In genomic region chr1:166766942-166767341, GRCh38 we compare ENCODE assay signal across 36 cellular contexts.
A peak's percentile ranks its signal among the peaks of the same experiment; 100 is the strongest.
DNase-seq lines count a peak whose midpoint lies in the region; ATAC-seq, FAIRE-seq and TF ChIP-seq lines count a peak whose summit lies in the region.
"Had no signal": no experiment of that assay in that cellular context is flagged by ENCODE, and none has a peak within 500 bp of the region (broad histone marks: within the 10 kb centered on the region; RNA-seq: fewer than 3 reads in every experiment).

No MANE protein-coding gene starts in this region.

- H3K27me3 ChIP-seq in HepG2 (ENCODE audit: control insufficient read depth in 1 of 2, insufficient read depth in 2 of 2, low read length in 2 of 2) (no peaks in the 10 kb centered on the region), right lobe of liver (no peaks in the 10 kb centered on the region), mesendoderm (ENCODE audit: insufficient read depth, low read length, poor library complexity) (no peaks in the 10 kb centered on the region)
- H3K27me3 ChIP-seq: BE2C; BLaER1; BLaER1 treated with 17β-estradiol and CSF1 and Interleukin-3, amounts not matched to agents 10 nM and 100 nM had no signal

- no peak for TF ChIP-seq EP300 in HepG2 (IDR thresholded peaks at IDR 0.05; ENCODE audit: low read depth in 2 of 2, low read length in 2 of 2)
- TF ChIP-seq EP300 in HepG2 (CRISPR knock-in tag; IDR thresholded peaks at IDR 0.05; ENCODE audit: borderline replicate concordance), result no peak

- no peak overlapping the region for H3K4me3 ChIP-seq in HepG2 (replicated peaks in 1 of 3; ENCODE audit: insufficient read depth in 1 of 3, low read depth in 2 of 3, low read length in 3 of 3)
- H3K4me3 ChIP-seq in right lobe of liver, result no peak overlapping the region
- no peak overlapping the region for H3K4me3 ChIP-seq in HEK293 (ENCODE audit: low read depth, low read length)
- no peak overlapping the region for H3K4me3 ChIP-seq in mesendoderm (ENCODE audit: low read length)
- H3K4me3 ChIP-seq: A549; BLaER1; BLaER1 treated with 17β-estradiol and CSF1 and Interleukin-3, amounts not matched to agents 10 nM and 100 nM had no signal

- DNase-seq in HepG2 (ENCODE audit: low spot score) (no peak), right lobe of liver (no peak), D721Med (ENCODE audit: insufficient read length, low spot score) (no peak), mesendoderm (peak; percentile 1), NCI-H1105 treated with DMSO at 0.1 percent for 48 hours (lab: John Stamatoyannopoulos, UW) (no peak), OCI-M1 (lab: John Stamatoyannopoulos, UW) (no peak)
- no peak for DNase-seq in stimulated activated naive B cell treated with anti-CD40 and anti-IgM and Interleukin-4, amounts not matched to agents 10 μg/mL and 1 μg/mL and 100 μg/mL, for 72 hours
- DNase-seq: 8988T; ACHN; AML-193; BE2C; C1 segment of cervical spinal cord; Caco-2; Calu3; CD4-positive, alpha-beta memory T cell; CD4-positive, alpha-beta T cell; CD4-positive, CD25-positive, alpha-beta regulatory T cell; CD8-positive, alpha-beta memory T cell; CD8-positive, alpha-beta T cell; COR-L47; DMS 273 treated with DMSO at 0.1 percent for 48 hours; DMS153; DMS53; DMS79; DMS79 treated with DMSO at 0.1 percent for 48 hours; DND-41; EL had no signal

- no peak overlapping the region for H3K56ac ChIP-seq in mesendoderm (ENCODE audit: low read length)

- no peaks in the 10 kb centered on the region for H3K79me1 ChIP-seq in mesendoderm (ENCODE audit: low read length)

- in situ Hi-C loops in HepG2 (cut with HindIII; ENCODE audit: extremely low pct_ligation_motif_present, low pct_unique_long_range_greater_than_20kb), result no loop called here

- H3K9me3 Mint-ChIP-seq in stimulated activated naive B cell treated with anti-CD40 and anti-IgM and Interleukin-4, amounts not matched to agents 10 μg/mL and 1 μg/mL and 100 μg/mL, for 72 hours, result peaks cover 13% of the 10 kb centered on the region in 2 donors

- H3K9me3 ChIP-seq in HepG2 (ENCODE audit: low read length), result peaks cover 16% of the 10 kb centered on the region
- H3K9me3 ChIP-seq in right lobe of liver, result no peaks in the 10 kb centered on the region
- no peaks in the 10 kb centered on the region for H3K9me3 ChIP-seq in HEK293 (ENCODE audit: control insufficient read depth, insufficient read depth, low read depth, low read length)
- H3K9me3 ChIP-seq: A549, BE2C, Caco-2 had no signal

- H3K27ac ChIP-seq in HepG2 (ENCODE audit: extremely low read length, insufficient read depth, low read length) (no peak overlapping the region), right lobe of liver (no peak overlapping the region), HEK293 (ENCODE audit: extremely low read depth, low read depth, low read length) (no peak overlapping the region), mesendoderm (ENCODE audit: low read depth, low read length) (no peak overlapping the region)
- H3K27ac ChIP-seq: 22Rv1; A549; BLaER1; BLaER1 treated with 17β-estradiol and CSF1 and Interleukin-3, amounts not matched to agents 10 nM and 100 nM; C4-2B had no signal

- H3K36me3 Mint-ChIP-seq in stimulated activated naive B cell treated with anti-CD40 and anti-IgM and Interleukin-4, amounts not matched to agents 10 μg/mL and 1 μg/mL and 100 μg/mL, for 72 hours, result no peaks in the 10 kb centered on the region
- H3K36me3 Mint-ChIP-seq: CD14-positive monocyte; CD4-positive, alpha-beta memory T cell; CD4-positive, CD25-positive, alpha-beta regulatory T cell; CD8-positive, alpha-beta T cell had no signal

- TF ChIP-seq CTCF in HepG2 (CRISPR knock-in tag; IDR thresholded peaks at IDR 0.05) (no peak), right lobe of liver (IDR thresholded peaks at IDR 0.05) (no peak), D721Med (IDR thresholded peaks at IDR 0.05; ENCODE audit: insufficient read depth, missing control alignments) (no peak), HEK293 (tag by site-specific recombination; IDR thresholded peaks at IDR 0.05) (no peak)

- BruUV-seq in HepG2 (replicated peaks; lab: Mats Ljungman, UMichigan), result no TSS peak

- CTCF ChIA-PET in HepG2 (lab: Yijun Ruan, JAX; ENCODE audit: low intra/inter-chr PET ratio, low total read pairs), result no interaction called here
- CTCF ChIA-PET in HEK293 (lab: Yijun Ruan, JAX), result no interaction called here

- no peak overlapping the region for H3K4me3 Mint-ChIP-seq in stimulated activated naive B cell treated with anti-CD40 and anti-IgM and Interleukin-4, amounts not matched to agents 10 μg/mL and 1 μg/mL and 100 μg/mL, for 72 hours
- H3K4me3 Mint-ChIP-seq: B cell; CD14-positive monocyte; CD4-positive, alpha-beta memory T cell; CD4-positive, alpha-beta T cell; CD4-positive, CD25-positive, alpha-beta regulatory T cell; CD8-positive, alpha-beta memory T cell; CD8-positive, alpha-beta T cell had no signal

- H4K20me1 ChIP-seq in HepG2 (ENCODE audit: insufficient read depth, low read length), result no peaks in the 10 kb centered on the region
- H4K20me1 ChIP-seq: BLaER1; BLaER1 treated with 17β-estradiol and CSF1 and Interleukin-3, amounts not matched to agents 10 nM and 100 nM had no signal

- H3K79me2 ChIP-seq in HepG2 (ENCODE audit: insufficient read depth, low read length) (no peaks in the 10 kb centered on the region), mesendoderm (ENCODE audit: control insufficient read depth, insufficient read depth, low read length) (no peaks in the 10 kb centered on the region)

- no peak overlapping the region for H3K27ac Mint-ChIP-seq in stimulated activated naive B cell treated with anti-CD40 and anti-IgM and Interleukin-4, amounts not matched to agents 10 μg/mL and 1 μg/mL and 100 μg/mL, for 72 hours
- H3K27ac Mint-ChIP-seq: B cell; CD14-positive monocyte; CD4-positive, alpha-beta memory T cell; CD4-positive, alpha-beta T cell; CD4-positive, CD25-positive, alpha-beta regulatory T cell; CD8-positive, alpha-beta T cell had no signal

- POLR2A ChIA-PET in HepG2 (lab: Yijun Ruan, JAX), result no interaction called here
- POLR2A ChIA-PET in HEK293 (lab: Yijun Ruan, JAX), result no interaction called here

- H4K5ac ChIP-seq in mesendoderm (ENCODE audit: low read length), result no peak overlapping the region

- H2BK120ac ChIP-seq in mesendoderm (ENCODE audit: low read depth, low read length), result no peak overlapping the region

- TF ChIP-seq POLR2A in HepG2 (IDR thresholded peaks at IDR 0.05; ENCODE audit: insufficient read depth in 1 of 2, low read depth in 2 of 2, low read length in 2 of 2) (no peak), right lobe of liver (IDR thresholded peaks at IDR 0.05) (no peak)

- no peak for ATAC-seq in HepG2
- no peak for ATAC-seq in right lobe of liver
- no peak for ATAC-seq in stimulated activated naive B cell treated with anti-CD40 and anti-IgM and Interleukin-4, amounts not matched to agents 10 μg/mL and 1 μg/mL and 100 μg/mL, for 72 hours (replicated peaks)
- ATAC-seq: A549; CD8-positive, alpha-beta T cell had no signal

- H3K9ac ChIP-seq in HepG2 (ENCODE audit: insufficient read depth, low read depth, low read length), result no peak overlapping the region
- H3K9ac ChIP-seq in mesendoderm (ENCODE audit: low read length), result no peak overlapping the region
- H3K9ac ChIP-seq: BLaER1; BLaER1 treated with 17β-estradiol and CSF1 and Interleukin-3, amounts not matched to agents 10 nM and 100 nM had no signal

- 0% methylated on average over 2 of the region's 2 CpGs for WGBS in HepG2 (ENCODE audit: low lambda C conversion rate)
- WGBS in right lobe of liver (ENCODE audit: insufficient coverage, low coverage, low lambda C conversion rate, missing lambda C conversion rate), result 35% methylated on average over 2 of the region's 2 CpGs
- WGBS in mesendoderm (ENCODE audit: extremely low coverage, insufficient coverage, low lambda C conversion rate), result no CpG with 5 or more reads among the region's 2 CpGs

- no peak overlapping the region for H3K18ac ChIP-seq in mesendoderm (ENCODE audit: low read length)

- no peak overlapping the region for H3K4ac ChIP-seq in mesendoderm (ENCODE audit: low read depth, low read length)

- TF ChIP-seq RAD21 in HepG2 (CRISPR knock-in tag; IDR thresholded peaks at IDR 0.05), result no peak

- no peak overlapping the region for H2BK15ac ChIP-seq in mesendoderm (replicated peaks; ENCODE audit: low read depth)

- no peak overlapping the region for H4K8ac ChIP-seq in mesendoderm (ENCODE audit: low read depth, low read length)

- intact Hi-C loops in HepG2 (cut with micrococcal nuclease; ENCODE audit: unreplicated experiment) (no loop called here), right lobe of liver (cut with DNase I) (no loop called here)

- H3K4me1 Mint-ChIP-seq in stimulated activated naive B cell treated with anti-CD40 and anti-IgM and Interleukin-4, amounts not matched to agents 10 μg/mL and 1 μg/mL and 100 μg/mL, for 72 hours, result no peaks in the 10 kb centered on the region
- H3K4me1 Mint-ChIP-seq: B cell; CD14-positive monocyte; CD4-positive, alpha-beta memory T cell; CD4-positive, CD25-positive, alpha-beta regulatory T cell; CD8-positive, alpha-beta memory T cell had no signal

- H2AFZ ChIP-seq in HepG2 (ENCODE audit: low read length), result no peak overlapping the region

- H3K4me1 ChIP-seq in HepG2 (ENCODE audit: insufficient read depth, low read length), result no peaks in the 10 kb centered on the region
- H3K4me1 ChIP-seq in right lobe of liver, result no peaks in the 10 kb centered on the region
- no peaks in the 10 kb centered on the region for H3K4me1 ChIP-seq in HEK293 (ENCODE audit: control insufficient read depth, insufficient read depth, low read length)
- no peaks in the 10 kb centered on the region for H3K4me1 ChIP-seq in mesendoderm (ENCODE audit: control insufficient read depth, low read depth, low read length)
- H3K4me1 ChIP-seq: A549; BE2C; BLaER1; BLaER1 treated with 17β-estradiol and CSF1 and Interleukin-3, amounts not matched to agents 10 nM and 100 nM; Caco-2 had no signal

- H3K36me3 ChIP-seq in HepG2 (replicated peaks in 1 of 2; ENCODE audit: control insufficient read depth in 1 of 2, insufficient read depth in 2 of 2, low read length in 2 of 2), result no peaks in the 10 kb centered on the region
- H3K36me3 ChIP-seq in right lobe of liver, result no peaks in the 10 kb centered on the region
- H3K36me3 ChIP-seq in HEK293 (ENCODE audit: control insufficient read depth in 2 of 2, insufficient read depth in 1 of 2, low read length in 2 of 2), result no peaks in the 10 kb centered on the region
- H3K36me3 ChIP-seq in mesendoderm (ENCODE audit: control insufficient read depth, insufficient read depth, low read length), result no peaks in the 10 kb centered on the region
- H3K36me3 ChIP-seq: BE2C; BLaER1; BLaER1 treated with 17β-estradiol and CSF1 and Interleukin-3, amounts not matched to agents 10 nM and 100 nM had no signal

- no peak overlapping the region for H2AK5ac ChIP-seq in mesendoderm (ENCODE audit: low read length)

- H3K23ac ChIP-seq in mesendoderm (ENCODE audit: low read length), result no peak overlapping the region

- H3K4me2 ChIP-seq in HepG2 (ENCODE audit: low read depth, low read length), result no peak overlapping the region
- no peak overlapping the region for H3K4me2 ChIP-seq in mesendoderm (ENCODE audit: low read length)
- H3K4me2 ChIP-seq: A549; BLaER1; BLaER1 treated with 17β-estradiol and CSF1 and Interleukin-3, amounts not matched to agents 10 nM and 100 nM had no signal

- peaks cover 0 to 4% of the 10 kb centered on the region in 2 donors for H3K27me3 Mint-ChIP-seq in stimulated activated naive B cell treated with anti-CD40 and anti-IgM and Interleukin-4, amounts not matched to agents 10 μg/mL and 1 μg/mL and 100 μg/mL, for 72 hours

- no peak overlapping the region for H2BK5ac ChIP-seq in mesendoderm (ENCODE audit: low read length)

- FAIRE-seq in HepG2 (lab: Jason Lieb, UNC), result no peak
- FAIRE-seq in D721Med (lab: Jason Lieb, UNC), result peak; percentile 80
- FAIRE-seq: A204.1, A549 had no signal

Comparison
In these comparisons a context has a peak if more than half of its experiments do, and no peak if none do; other contexts are left out.
1. Of the 63 proteins assayed by ChIP-seq in both HepG2 and HEK293: peak only in HepG2: none; only in HEK293: ATF2; in both: none; in neither: 62.